17 cellular contexts compared by ENCODE assay signal in genomic region chr7:2005746-2006145, GRCh38.
DNase-seq lines count a peak whose midpoint lies in the region; ATAC-seq and TF ChIP-seq lines count a peak whose summit lies in the region.
"Had no signal": no experiment of that assay in that cellular context is flagged by ENCODE, and none has a peak within 500 bp of the region (broad histone marks: within the 10 kb centered on the region; RNA-seq: fewer than 3 reads in every experiment).

No MANE protein-coding gene starts in this region.

- H3K27ac ChIP-seq in H9 (ENCODE audit: insufficient read length, low read depth, low read length) (no peak overlapping the region), right atrium auricular region (peak overlapping the region; percentile 89 to 98), OCI-LY7 (ENCODE audit: low read depth, low read length, poor library complexity, severe bottlenecking) (no peak overlapping the region)
- no peak overlapping the region for H3K27ac ChIP-seq in effector memory CD4-positive, alpha-beta T cell (ENCODE audit: insufficient read depth, low read length, poor library complexity, severe bottlenecking)
- H3K27ac ChIP-seq: 22Rv1, C4-2B, neutrophil had no signal

- TF ChIP-seq CTCF in H9 (conservative IDR thresholded peaks at IDR 0.05), result no peak
- no peak for TF ChIP-seq CTCF in right atrium auricular region (IDR thresholded peaks at IDR 0.05)
- TF ChIP-seq CTCF in OCI-LY7 (conservative IDR thresholded peaks at IDR 0.05; ENCODE audit: low read length), result no peak

- H4K91ac ChIP-seq in H9 (ENCODE audit: insufficient read length, low read depth, low read length), result no peak overlapping the region

- H3K4me2 ChIP-seq in H9 (ENCODE audit: insufficient read depth, insufficient read length, low read length) (no peak overlapping the region), OCI-LY7 (ENCODE audit: low read length) (no peak overlapping the region)

- no peak overlapping the region for H3K18ac ChIP-seq in H9 (ENCODE audit: insufficient read length, low read depth, low read length)

- no peak overlapping the region for H3K4ac ChIP-seq in H9 (ENCODE audit: low read depth, low read length)

- H3K27me3 ChIP-seq in H9 (ENCODE audit: insufficient read depth, low read length) (no peaks in the 10 kb centered on the region), right atrium auricular region (no peaks in the 10 kb centered on the region)
- no peaks in the 10 kb centered on the region for H3K27me3 ChIP-seq in effector memory CD4-positive, alpha-beta T cell (replicated peaks; ENCODE audit: control insufficient read depth, insufficient read depth, low read length, poor library complexity, severe bottlenecking)
- H3K27me3 ChIP-seq: neutrophil had no signal

- H3K79me2 ChIP-seq in H9 (ENCODE audit: insufficient read depth, low read length) (no peaks in the 10 kb centered on the region), OCI-LY7 (ENCODE audit: insufficient read depth, low read depth, low read length) (no peaks in the 10 kb centered on the region)

- H3K4me1 Mint-ChIP-seq in H9, result no peaks in the 10 kb centered on the region

- H3K4me1 ChIP-seq in H9 (ENCODE audit: insufficient read depth, low read length) (no peaks in the 10 kb centered on the region), right atrium auricular region (peaks cover 0 to 36% of the 10 kb centered on the region in 2 donors), OCI-LY7 (ENCODE audit: insufficient read depth, low read length, poor library complexity, severe bottlenecking) (no peaks in the 10 kb centered on the region)
- no peaks in the 10 kb centered on the region for H3K4me1 ChIP-seq in effector memory CD4-positive, alpha-beta T cell (ENCODE audit: control insufficient read depth, insufficient read depth, low read length, poor library complexity, severe bottlenecking)

- no peak for ATAC-seq in sciatic nerve
- ATAC-seq: activated T-cell treated with anti-CD3 and anti-CD28 coated beads, Interleukin-2, amount 50 U/mL, for 4 hours had no signal

- H3K56ac ChIP-seq in H9 (ENCODE audit: insufficient read length, low read depth, low read length), result no peak overlapping the region

- H3K9me3 Mint-ChIP-seq in H9, result no peaks in the 10 kb centered on the region
- H3K9me3 Mint-ChIP-seq: activated CD4-positive, alpha-beta memory T cell treated with anti-CD3 and anti-CD28 coated beads for 36 hours; activated T-cell treated with anti-CD3 and anti-CD28 coated beads, Interleukin-2, amount 50 U/mL, for 4 hours had no signal

- no peaks in the 10 kb centered on the region for H3K36me3 ChIP-seq in right atrium auricular region
- no peaks in the 10 kb centered on the region for H3K36me3 ChIP-seq in effector memory CD4-positive, alpha-beta T cell (ENCODE audit: control insufficient read depth, insufficient read depth, low read length)
- H3K36me3 ChIP-seq in OCI-LY7 (ENCODE audit: insufficient read depth, low read length), result no peaks in the 10 kb centered on the region

- H3K4me3 ChIP-seq in right atrium auricular region (no peak overlapping the region), OCI-LY7 (ENCODE audit: low read depth, low read length, poor library complexity, severe bottlenecking) (no peak overlapping the region)
- H3K4me3 ChIP-seq in effector memory CD4-positive, alpha-beta T cell (ENCODE audit: insufficient read depth, low read depth, low read length, poor library complexity, severe bottlenecking), result no peak overlapping the region

- no peak overlapping the region; the same call in 1 of the 2 replicates for H3K14ac ChIP-seq in H9 (ENCODE audit: insufficient read depth, low read length)

- no peak overlapping the region for H3K23ac ChIP-seq in H9 (ENCODE audit: insufficient read length, low read depth, low read length)

- no peak overlapping the region for H3K4me3 Mint-ChIP-seq in H9
- H3K4me3 Mint-ChIP-seq: activated CD4-positive, alpha-beta memory T cell treated with anti-CD3 and anti-CD28 coated beads for 36 hours; activated T-cell treated with anti-CD3 and anti-CD28 coated beads, Interleukin-2, amount 50 U/mL, for 4 hours had no signal

- H2BK12ac ChIP-seq in H9 (ENCODE audit: insufficient read length, low read depth, low read length), result no peak overlapping the region

- no peak overlapping the region for H2BK15ac ChIP-seq in H9 (ENCODE audit: low read depth, low read length)

- H4K5ac ChIP-seq in H9 (ENCODE audit: insufficient read length, low read depth, low read length), result no peak overlapping the region

- H3K79me1 ChIP-seq in H9 (ENCODE audit: insufficient read depth, low read depth, low read length, poor library complexity, severe bottlenecking), result no peaks in the 10 kb centered on the region

- peak; percentile 6 for DNase-seq in activated CD4-positive, CD25-positive, alpha-beta regulatory T cell treated with anti-CD3 and anti-CD28 coated beads, Interleukin-2, amount 50 U/mL, for 72 hours
- DNase-seq in activated CD4-positive, CD25-positive, alpha-beta regulatory T cell (lab: John Stamatoyannopoulos, UW), result no peak
- DNase-seq in H9 (peak; percentile 21), right atrium auricular region (ENCODE audit: low spot score) (no peak), sciatic nerve (ENCODE audit: low spot score) (peak; percentile 47), OCI-LY7 (ENCODE audit: low spot score) (no peak)
- no peak for DNase-seq in effector memory CD4-positive, alpha-beta T cell
- DNase-seq in central memory CD4-positive, alpha-beta T cell, result no peak
- DNase-seq: activated CD4-positive, alpha-beta memory T cell treated with anti-CD3 and anti-CD28 coated beads for 36 hours; effector CD4-positive, alpha-beta T cell; NCI-H524 treated with DMSO at 0.1 percent for 48 hours; SIG-M5; stimulated activated CD4-positive, alpha-beta T cell treated with anti-CD3 and anti-CD28 coated beads, Interleukin-4, amount 100 ng/mL, for 24 hours had no signal

- no peak overlapping the region for H4K8ac ChIP-seq in H9 (replicated peaks; ENCODE audit: insufficient read length, low read depth, low read length)

- intact Hi-C loops in sciatic nerve (cut with DNase I) (no loop called here), OCI-LY7 (cut with micrococcal nuclease; ENCODE audit: unreplicated experiment) (no loop called here)

- H3K27ac Mint-ChIP-seq in H9, result peak overlapping the region in 2 of 3 experiments; percentile 73 to 93; a peak in 4 of 7 replicates
- H3K27ac Mint-ChIP-seq: activated CD4-positive, alpha-beta memory T cell treated with anti-CD3 and anti-CD28 coated beads for 36 hours had no signal

- no peaks in the 10 kb centered on the region for H4K20me1 ChIP-seq in H9 (ENCODE audit: control insufficient read depth, insufficient read depth, insufficient read length)
- H4K20me1 ChIP-seq in OCI-LY7 (ENCODE audit: insufficient read depth, low read length), result no peaks in the 10 kb centered on the region

- no peaks in the 10 kb centered on the region; a peak in 1 of 7 replicates for H3K36me3 Mint-ChIP-seq in H9 (ENCODE audit: insufficient read depth in 1 of 3, low read depth in 3 of 3)
- H3K36me3 Mint-ChIP-seq: activated CD4-positive, alpha-beta memory T cell treated with anti-CD3 and anti-CD28 coated beads for 36 hours had no signal

- H2AK5ac ChIP-seq in H9 (ENCODE audit: insufficient read length, low read length), result no peak overlapping the region

- H2AFZ ChIP-seq in H9 (ENCODE audit: low read length) (no peak overlapping the region), OCI-LY7 (ENCODE audit: low read length) (no peak overlapping the region)

- no peaks in the 10 kb centered on the region for H3K23me2 ChIP-seq in H9 (ENCODE audit: insufficient read length, low read depth, low read length, poor library complexity, severe bottlenecking)

- no CpG with 5 or more reads among the region's 9 CpGs for WGBS in H9 (ENCODE audit: extremely low coverage, insufficient read length, low lambda C conversion rate)

- POLR2A ChIA-PET in OCI-LY7 (lab: Charles Lee), result interaction anchor here (0.6 to 0.9 kb wide), 2 partner anchors 35 to 111 kb away, joined by 3 read pairs; no protein-coding TSS in a partner anchor

- no peak overlapping the region for H3K9ac ChIP-seq in H9 (ENCODE audit: extremely low read depth, insufficient read length, low read length)

- H2BK20ac ChIP-seq in H9 (ENCODE audit: low read depth, low read length, poor library complexity, severe bottlenecking), result no peak overlapping the region

- H3K9me3 ChIP-seq in H9 (ENCODE audit: control insufficient read depth, low read depth, low read length) (no peaks in the 10 kb centered on the region), right atrium auricular region (no peaks in the 10 kb centered on the region), OCI-LY7 (ENCODE audit: low read length) (no peaks in the 10 kb centered on the region)
- H3K9me3 ChIP-seq in effector memory CD4-positive, alpha-beta T cell (ENCODE audit: control insufficient read depth, low read length), result no peaks in the 10 kb centered on the region
- H3K9me3 ChIP-seq: neutrophil had no signal

- H2BK5ac ChIP-seq in H9 (ENCODE audit: insufficient read length, low read length), result no peak overlapping the region

- H3K27me3 Mint-ChIP-seq in H9 (ENCODE audit: low read depth), result no peaks in the 10 kb centered on the region
- H3K27me3 Mint-ChIP-seq: activated CD4-positive, alpha-beta memory T cell treated with anti-CD3 and anti-CD28 coated beads for 36 hours had no signal

- BruUV-seq in OCI-LY7 (replicated peaks; lab: Mats Ljungman, UMichigan), result no TSS peak

- CTCF ChIA-PET in OCI-LY7 (lab: Charles Lee; ENCODE audit: unreplicated experiment), result no interaction called here

- no peak overlapping the region for H2BK120ac ChIP-seq in H9 (ENCODE audit: low read depth, low read length, poor library complexity, severe bottlenecking)

- no peak overlapping the region for H3T11ph ChIP-seq in H9 (ENCODE audit: low read length)

- H3K9me2 ChIP-seq in OCI-LY7 (ENCODE audit: insufficient read depth, low read length), result no peaks in the 10 kb centered on the region

Comparison
In these comparisons a context has a peak if more than half of its experiments do, and no peak if none do; other contexts are left out.
1. DNase-seq: peak in activated CD4-positive, CD25-positive, alpha-beta regulatory T cell treated with anti-CD3 and anti-CD28 coated beads, Interleukin-2, amount 50 U/mL, for 72 hours (single experiment), H9 (single experiment) and sciatic nerve (single experiment); none in activated CD4-positive, CD25-positive, alpha-beta regulatory T cell (0 of 4), right atrium auricular region (single experiment), effector memory CD4-positive, alpha-beta T cell (0 of 3), central memory CD4-positive, alpha-beta T cell (single experiment) and OCI-LY7 (single experiment).
2. H3K27ac ChIP-seq: peak in right atrium auricular region (2 of 2); none in H9 (single experiment), effector memory CD4-positive, alpha-beta T cell (single experiment) and OCI-LY7 (single experiment).